14 cellular contexts compared by ENCODE assay signal in genomic region chr18:3513481-3513880, GRCh38.
DNase-seq lines count a peak whose midpoint lies in the region; ATAC-seq and TF ChIP-seq lines count a peak whose summit lies in the region.
"Had no signal": no experiment of that assay in that cellular context is flagged by ENCODE, and none has a peak within 500 bp of the region (broad histone marks: within the 10 kb centered on the region; RNA-seq: fewer than 3 reads in every experiment).

No MANE protein-coding gene starts in this region.

- no peaks in the 10 kb centered on the region for H3K4me1 ChIP-seq in right lobe of liver

- no peak overlapping the region for H3K27ac Mint-ChIP-seq in osteocyte (ENCODE audit: unreplicated experiment)
- no peak overlapping the region for H3K27ac Mint-ChIP-seq in WTC11
- H3K27ac Mint-ChIP-seq: naive thymus-derived CD8-positive, alpha-beta T cell; type B pancreatic cell had no signal

- no peaks in the 10 kb centered on the region for H3K9me3 ChIP-seq in right lobe of liver

- peak; percentile 8 to 22 for DNase-seq in AML-193 (lab: John Stamatoyannopoulos, UW)
- DNase-seq in right lobe of liver, result no peak
- no peak for DNase-seq in osteocyte (ENCODE audit: extremely low spot score, unreplicated experiment)
- no peak for DNase-seq in inferior parietal cortex (ENCODE audit: extremely low spot score)
- DNase-seq in WTC11 (ENCODE audit: low spot score), result no peak
- DNase-seq: DMS153; effector CD8-positive, alpha-beta T cell; naive thymus-derived CD8-positive, alpha-beta T cell; NCI-H526 treated with DMSO at 0.1 percent for 48 hours; WERI-Rb-1 had no signal

- H3K9me3 Mint-ChIP-seq in osteocyte (ENCODE audit: unreplicated experiment) (no peaks in the 10 kb centered on the region), WTC11 (no peaks in the 10 kb centered on the region)
- H3K9me3 Mint-ChIP-seq: naive thymus-derived CD8-positive, alpha-beta T cell; type B pancreatic cell had no signal

- no peak overlapping the region for H3K4me3 Mint-ChIP-seq in osteocyte (ENCODE audit: unreplicated experiment)
- H3K4me3 Mint-ChIP-seq in WTC11, result no peak overlapping the region
- H3K4me3 Mint-ChIP-seq: naive thymus-derived CD8-positive, alpha-beta T cell; type B pancreatic cell had no signal

- no peaks in the 10 kb centered on the region for H3K36me3 ChIP-seq in right lobe of liver
- H3K36me3 ChIP-seq: WERI-Rb-1 had no signal

- TF ChIP-seq CTCF in right lobe of liver (IDR thresholded peaks at IDR 0.05) (no peak), osteocyte (IDR thresholded peaks at IDR 0.05) (no peak), WTC11 (IDR thresholded peaks at IDR 0.05) (no peak)

- POLR2A ChIA-PET in WTC11 (lab: Charles Lee), result interaction anchor here (0.6 kb wide), 1 partner anchor 69 kb away, joined by 3 read pairs; no protein-coding TSS in a partner anchor

- CTCF ChIA-PET in WTC11 (lab: Charles Lee), result no interaction called here

- WGBS in right lobe of liver (ENCODE audit: insufficient coverage, low coverage, low lambda C conversion rate, missing lambda C conversion rate), result 79% methylated on average over 1 of the region's 1 CpG

- peaks cover 26% of the 10 kb centered on the region for H3K4me1 Mint-ChIP-seq in osteocyte (ENCODE audit: unreplicated experiment)
- peaks cover 37% of the 10 kb centered on the region for H3K4me1 Mint-ChIP-seq in WTC11

- intact Hi-C loops in right lobe of liver (cut with DNase I), result no loop called here

- no peak for TF ChIP-seq POLR2A in right lobe of liver (IDR thresholded peaks at IDR 0.05)

- peak; percentile 69 for ATAC-seq in GM18909 (IDR thresholded peaks at IDR 0.05; ENCODE audit: poor library complexity, unreplicated experiment)
- peak; percentile 68 for ATAC-seq in HG02642 (IDR thresholded peaks at IDR 0.05; ENCODE audit: poor library complexity, unreplicated experiment)
- ATAC-seq in HG03520 (IDR thresholded peaks at IDR 0.05; ENCODE audit: unreplicated experiment), result peak; percentile 63
- no peak for ATAC-seq in right lobe of liver
- no peak for ATAC-seq in WTC11
- ATAC-seq: naive thymus-derived CD8-positive, alpha-beta T cell had no signal

- no peak overlapping the region for H3K4me3 ChIP-seq in right lobe of liver

- no peaks in the 10 kb centered on the region for H3K27me3 ChIP-seq in right lobe of liver

- H3K27ac ChIP-seq in right lobe of liver, result no peak overlapping the region
- H3K27ac ChIP-seq: WERI-Rb-1 had no signal

- peaks cover 3% of the 10 kb centered on the region for H3K27me3 Mint-ChIP-seq in osteocyte (ENCODE audit: unreplicated experiment)
- H3K27me3 Mint-ChIP-seq in WTC11 (ENCODE audit: low read depth), result no peaks in the 10 kb centered on the region

- H3K36me3 Mint-ChIP-seq in osteocyte (ENCODE audit: unreplicated experiment) (no peaks in the 10 kb centered on the region), WTC11 (no peaks in the 10 kb centered on the region)
- H3K36me3 Mint-ChIP-seq: naive thymus-derived CD8-positive, alpha-beta T cell; type B pancreatic cell had no signal

TF ChIP-seq in WTC11, 78 proteins besides CTCF, POLR2A, EP300 and RAD21:
- no peak for TF ChIP-seq ZMAT4 (CRISPR knock-in tag; IDR thresholded peaks at IDR 0.05)
- TF ChIP-seq ZNF423 (CRISPR knock-in tag; IDR thresholded peaks at IDR 0.05), result no peak
- no peak for TF ChIP-seq ZNF121 (CRISPR knock-in tag; IDR thresholded peaks at IDR 0.05)
- no peak for TF ChIP-seq PRDM15 (CRISPR knock-in tag; IDR thresholded peaks at IDR 0.05)
- no peak for TF ChIP-seq NR3C1 (CRISPR knock-in tag; conservative IDR thresholded peaks at IDR 0.05; ENCODE audit: low read depth)
- no peak for TF ChIP-seq E2F1 (CRISPR knock-in tag; IDR thresholded peaks at IDR 0.05)
- TF ChIP-seq TEAD4 (CRISPR knock-in tag; IDR thresholded peaks at IDR 0.05), result no peak
- no peak for TF ChIP-seq ATF3 (CRISPR knock-in tag; conservative IDR thresholded peaks at IDR 0.05)
- no peak for TF ChIP-seq E2F4 (CRISPR knock-in tag; IDR thresholded peaks at IDR 0.05; ENCODE audit: borderline replicate concordance, low read depth)
- no peak for TF ChIP-seq ESRRA (CRISPR knock-in tag; IDR thresholded peaks at IDR 0.05; ENCODE audit: borderline replicate concordance)
- no peak for TF ChIP-seq ZNF512 (CRISPR knock-in tag; IDR thresholded peaks at IDR 0.05; ENCODE audit: borderline replicate concordance)
TF ChIP-seq in WTC11: peak in this region for 0.

Comparison
In these comparisons a context has a peak if more than half of its experiments do, and no peak if none do; other contexts are left out.
1. DNase-seq: peak in AML-193 (2 of 2); none in right lobe of liver (0 of 3), osteocyte (single experiment), inferior parietal cortex (single experiment) and WTC11 (single experiment).
2. ATAC-seq: peak in GM18909 (single experiment), HG02642 (single experiment) and HG03520 (single experiment); none in right lobe of liver (0 of 4) and WTC11 (single experiment).